Comparison of ENCODE assay signal across 10 cellular contexts in the genomic region with DNA sequence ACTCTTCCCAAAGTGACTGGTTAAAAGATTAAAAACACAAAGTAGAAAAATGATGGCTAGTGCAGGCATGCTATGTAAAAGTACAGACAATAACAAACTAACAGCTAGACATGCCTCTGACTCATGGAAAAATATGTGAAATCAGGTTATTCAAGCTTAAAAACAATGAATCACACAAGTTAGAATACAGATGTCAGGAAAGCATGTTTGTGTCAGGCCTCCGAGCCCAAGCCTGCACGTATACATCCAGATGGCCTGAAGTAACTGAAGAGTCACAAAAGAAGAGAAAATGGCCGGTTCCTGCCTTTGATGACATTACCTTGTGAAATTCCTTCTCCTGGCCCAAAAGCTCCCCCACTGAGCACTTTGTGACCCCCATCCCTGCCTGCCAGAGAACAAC.
A peak's percentile ranks its signal among the peaks of the same experiment; 100 is the strongest.
DNase-seq lines count a peak whose midpoint lies in the region; ATAC-seq, FAIRE-seq and TF ChIP-seq lines count a peak whose summit lies in the region.
"Had no signal": no experiment of that assay in that cellular context is flagged by ENCODE, and none has a peak within 500 bp of the region (broad histone marks: within the 10 kb centered on the region; RNA-seq: fewer than 3 reads in every experiment).

No MANE protein-coding gene starts in this region.

- no peaks in the 10 kb centered on the region for H3K4me1 Mint-ChIP-seq in activated naive CD4-positive, alpha-beta T cell treated with anti-CD3 and anti-CD28 coated beads, Interleukin-2, amount 50 U/mL, for 24 hours
- H3K4me1 Mint-ChIP-seq in astrocyte (ENCODE audit: low read depth, unreplicated experiment), result no peaks in the 10 kb centered on the region

- H3K27ac ChIP-seq in astrocyte (ENCODE audit: low read depth, low read length) (peak overlapping the region; percentile 98), right cardiac atrium (ENCODE audit: low read length) (peak overlapping the region; percentile 17)
- H3K27ac ChIP-seq: BLaER1 treated with 17β-estradiol and CSF1 and Interleukin-3, amounts not matched to agents 10 nM and 100 nM had no signal

- H3K36me3 Mint-ChIP-seq in activated naive CD4-positive, alpha-beta T cell treated with anti-CD3 and anti-CD28 coated beads, Interleukin-2, amount 50 U/mL, for 24 hours, result no peaks in the 10 kb centered on the region
- H3K36me3 Mint-ChIP-seq in astrocyte (ENCODE audit: low read depth, unreplicated experiment), result peaks cover 8% of the 10 kb centered on the region

- no peak for TF ChIP-seq CTCF in astrocyte (IDR thresholded peaks at IDR 0.05; ENCODE audit: insufficient read depth, low read depth, low read length)

- FAIRE-seq in astrocyte (lab: Jason Lieb, UNC) (peak; percentile 97), urothelium cell line (lab: Jason Lieb, UNC) (no peak)

- H3K79me2 ChIP-seq in astrocyte (ENCODE audit: insufficient read depth, low read length), result no peaks in the 10 kb centered on the region

- H3K9me3 Mint-ChIP-seq in activated naive CD4-positive, alpha-beta T cell treated with anti-CD3 and anti-CD28 coated beads, Interleukin-2, amount 50 U/mL, for 24 hours, result no peaks in the 10 kb centered on the region
- no peaks in the 10 kb centered on the region for H3K9me3 Mint-ChIP-seq in astrocyte (ENCODE audit: unreplicated experiment)

- no peaks in the 10 kb centered on the region for H3K27me3 Mint-ChIP-seq in activated naive CD4-positive, alpha-beta T cell treated with anti-CD3 and anti-CD28 coated beads, Interleukin-2, amount 50 U/mL, for 24 hours
- H3K27me3 Mint-ChIP-seq in astrocyte (ENCODE audit: low read depth, unreplicated experiment), result no peaks in the 10 kb centered on the region
- H3K27me3 Mint-ChIP-seq: dendritic cell treated with granulocyte-macrophage colony-stimulating factor and Interleukin-4, amounts not matched to agents 40 ng/mL and 50 ng/mL, for 4 days had no signal

- peak overlapping the region; percentile 20 for H3K27ac Mint-ChIP-seq in activated naive CD4-positive, alpha-beta T cell treated with anti-CD3 and anti-CD28 coated beads, Interleukin-2, amount 50 U/mL, for 24 hours
- H3K27ac Mint-ChIP-seq in astrocyte (ENCODE audit: unreplicated experiment), result peak overlapping the region; percentile 100
- H3K27ac Mint-ChIP-seq: dendritic cell treated with granulocyte-macrophage colony-stimulating factor and Interleukin-4, amounts not matched to agents 40 ng/mL and 50 ng/mL, for 4 days had no signal

- H3K4me1 ChIP-seq in astrocyte (ENCODE audit: insufficient read depth, low read length) (peaks cover 28% of the 10 kb centered on the region), right cardiac atrium (ENCODE audit: control insufficient read depth, insufficient read depth, low read length) (no peaks in the 10 kb centered on the region)
- H3K4me1 ChIP-seq: BLaER1 treated with 17β-estradiol and CSF1 and Interleukin-3, amounts not matched to agents 10 nM and 100 nM had no signal

- H4K20me1 ChIP-seq in astrocyte (ENCODE audit: insufficient read depth, low read length), result no peaks in the 10 kb centered on the region
- H4K20me1 ChIP-seq: BLaER1 treated with 17β-estradiol and CSF1 and Interleukin-3, amounts not matched to agents 10 nM and 100 nM had no signal

- DNase-seq in activated naive CD4-positive, alpha-beta T cell (lab: John Stamatoyannopoulos, UW), result no peak
- DNase-seq in astrocyte (ENCODE audit: low read depth) (peak; percentile 99), right cardiac atrium (no peak), urothelium cell line (ENCODE audit: low spot score) (peak; percentile 34), RPMI8226 (no peak), NCI-H2081 (lab: John Stamatoyannopoulos, UW) (no peak)

- WGBS in right cardiac atrium, result 55% methylated on average over 3 of the region's 3 CpGs

- no peaks in the 10 kb centered on the region for H3K27me3 ChIP-seq in astrocyte (ENCODE audit: insufficient read depth, low read length)
- H3K27me3 ChIP-seq in right cardiac atrium (ENCODE audit: control insufficient read depth, insufficient read depth), result no peaks in the 10 kb centered on the region
- H3K27me3 ChIP-seq: BLaER1 treated with 17β-estradiol and CSF1 and Interleukin-3, amounts not matched to agents 10 nM and 100 nM had no signal

- H3K4me3 ChIP-seq in astrocyte (ENCODE audit: insufficient read depth, low read depth, low read length), result no peak overlapping the region
- H3K4me3 ChIP-seq in right cardiac atrium (ENCODE audit: low read length), result no peak overlapping the region
- H3K4me3 ChIP-seq: BLaER1 treated with 17β-estradiol and CSF1 and Interleukin-3, amounts not matched to agents 10 nM and 100 nM had no signal

- H3K4me3 Mint-ChIP-seq in activated naive CD4-positive, alpha-beta T cell treated with anti-CD3 and anti-CD28 coated beads, Interleukin-2, amount 50 U/mL, for 24 hours, result no peak overlapping the region
- H3K4me3 Mint-ChIP-seq in astrocyte (ENCODE audit: unreplicated experiment), result peak overlapping the region; percentile 50
- H3K4me3 Mint-ChIP-seq: dendritic cell treated with granulocyte-macrophage colony-stimulating factor and Interleukin-4, amounts not matched to agents 40 ng/mL and 50 ng/mL, for 4 days had no signal

- H3K9me3 ChIP-seq in astrocyte (ENCODE audit: insufficient read depth, low read depth, low read length), result no peaks in the 10 kb centered on the region
- H3K9me3 ChIP-seq in right cardiac atrium (ENCODE audit: control insufficient read depth, low read length), result no peaks in the 10 kb centered on the region

- H3K9ac ChIP-seq in astrocyte (ENCODE audit: low read length), result peak overlapping the region; percentile 80
- H3K9ac ChIP-seq: BLaER1 treated with 17β-estradiol and CSF1 and Interleukin-3, amounts not matched to agents 10 nM and 100 nM had no signal

- peak overlapping the region; percentile 9 for H2AFZ ChIP-seq in astrocyte (ENCODE audit: low read depth, low read length)

- intact Hi-C loops in right cardiac atrium (cut with DNase I), result no loop called here

- ATAC-seq in right cardiac atrium, result peak; percentile 43 to 56
- ATAC-seq in HG02884 (IDR thresholded peaks at IDR 0.05; ENCODE audit: unreplicated experiment), result no peak

- no peaks in the 10 kb centered on the region for H3K36me3 ChIP-seq in astrocyte (ENCODE audit: insufficient read depth, low read length)
- H3K36me3 ChIP-seq: BLaER1 treated with 17β-estradiol and CSF1 and Interleukin-3, amounts not matched to agents 10 nM and 100 nM had no signal

- peak overlapping the region; percentile 73 for H3K4me2 ChIP-seq in astrocyte (ENCODE audit: low read length)
- H3K4me2 ChIP-seq: BLaER1 treated with 17β-estradiol and CSF1 and Interleukin-3, amounts not matched to agents 10 nM and 100 nM had no signal

Comparison
In these comparisons a context has a peak if more than half of its experiments do, and no peak if none do; other contexts are left out.
1. DNase-seq: peak in astrocyte (single experiment) and urothelium cell line (single experiment); none in activated naive CD4-positive, alpha-beta T cell (0 of 4), right cardiac atrium (0 of 3), RPMI8226 (single experiment) and NCI-H2081 (0 of 2).